ENCODE assay signal across 1 cellular context in the genomic region with DNA sequence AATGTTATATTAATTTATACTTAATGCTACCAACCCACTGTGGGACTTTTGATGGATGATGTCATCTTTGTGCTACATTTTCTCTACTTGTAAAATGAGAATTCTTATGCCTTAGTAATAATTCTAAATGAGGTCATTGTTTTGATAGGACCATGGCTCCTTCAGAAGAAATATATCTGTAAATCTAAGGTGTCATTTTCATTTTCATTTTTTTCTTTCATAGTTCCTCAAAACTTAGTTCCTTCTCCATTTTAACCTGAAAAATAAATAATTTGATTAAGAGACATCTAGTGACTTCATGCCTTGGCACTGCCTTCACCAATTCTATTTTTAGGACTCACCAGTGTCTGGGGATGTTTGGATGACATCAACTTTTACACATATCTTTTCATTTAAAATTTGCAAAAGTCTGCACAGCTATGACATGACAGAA.
TF ChIP-seq lines count a peak whose summit lies in the region.

No MANE protein-coding gene starts in this region.

TF ChIP-seq in HepG2, 621 proteins besides CTCF, POLR2A, EP300 and RAD21 (continued from another document):
- TF ChIP-seq, protein P1, sequence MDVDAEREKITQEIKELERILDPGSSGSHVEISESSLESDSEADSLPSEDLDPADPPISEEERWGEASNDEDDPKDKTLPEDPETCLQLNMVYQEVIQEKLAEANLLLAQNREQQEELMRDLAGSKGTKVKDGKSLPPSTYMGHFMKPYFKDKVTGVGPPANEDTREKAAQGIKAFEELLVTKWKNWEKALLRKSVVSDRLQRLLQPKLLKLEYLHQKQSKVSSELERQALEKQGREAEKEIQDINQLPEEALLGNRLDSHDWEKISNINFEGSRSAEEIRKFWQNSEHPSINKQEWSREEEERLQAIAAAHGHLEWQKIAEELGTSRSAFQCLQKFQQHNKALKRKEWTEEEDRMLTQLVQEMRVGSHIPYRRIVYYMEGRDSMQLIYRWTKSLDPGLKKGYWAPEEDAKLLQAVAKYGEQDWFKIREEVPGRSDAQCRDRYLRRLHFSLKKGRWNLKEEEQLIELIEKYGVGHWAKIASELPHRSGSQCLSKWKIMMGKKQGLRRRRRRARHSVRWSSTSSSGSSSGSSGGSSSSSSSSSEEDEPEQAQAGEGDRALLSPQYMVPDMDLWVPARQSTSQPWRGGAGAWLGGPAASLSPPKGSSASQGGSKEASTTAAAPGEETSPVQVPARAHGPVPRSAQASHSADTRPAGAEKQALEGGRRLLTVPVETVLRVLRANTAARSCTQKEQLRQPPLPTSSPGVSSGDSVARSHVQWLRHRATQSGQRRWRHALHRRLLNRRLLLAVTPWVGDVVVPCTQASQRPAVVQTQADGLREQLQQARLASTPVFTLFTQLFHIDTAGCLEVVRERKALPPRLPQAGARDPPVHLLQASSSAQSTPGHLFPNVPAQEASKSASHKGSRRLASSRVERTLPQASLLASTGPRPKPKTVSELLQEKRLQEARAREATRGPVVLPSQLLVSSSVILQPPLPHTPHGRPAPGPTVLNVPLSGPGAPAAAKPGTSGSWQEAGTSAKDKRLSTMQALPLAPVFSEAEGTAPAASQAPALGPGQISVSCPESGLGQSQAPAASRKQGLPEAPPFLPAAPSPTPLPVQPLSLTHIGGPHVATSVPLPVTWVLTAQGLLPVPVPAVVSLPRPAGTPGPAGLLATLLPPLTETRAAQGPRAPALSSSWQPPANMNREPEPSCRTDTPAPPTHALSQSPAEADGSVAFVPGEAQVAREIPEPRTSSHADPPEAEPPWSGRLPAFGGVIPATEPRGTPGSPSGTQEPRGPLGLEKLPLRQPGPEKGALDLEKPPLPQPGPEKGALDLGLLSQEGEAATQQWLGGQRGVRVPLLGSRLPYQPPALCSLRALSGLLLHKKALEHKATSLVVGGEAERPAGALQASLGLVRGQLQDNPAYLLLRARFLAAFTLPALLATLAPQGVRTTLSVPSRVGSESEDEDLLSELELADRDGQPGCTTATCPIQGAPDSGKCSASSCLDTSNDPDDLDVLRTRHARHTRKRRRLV (CRISPR knock-in tag; IDR thresholded peaks at IDR 0.05): no peak
TF ChIP-seq in HepG2: peak in this region for 2.
